ENCODE assay signal across 8 cellular contexts in the genomic region with DNA sequence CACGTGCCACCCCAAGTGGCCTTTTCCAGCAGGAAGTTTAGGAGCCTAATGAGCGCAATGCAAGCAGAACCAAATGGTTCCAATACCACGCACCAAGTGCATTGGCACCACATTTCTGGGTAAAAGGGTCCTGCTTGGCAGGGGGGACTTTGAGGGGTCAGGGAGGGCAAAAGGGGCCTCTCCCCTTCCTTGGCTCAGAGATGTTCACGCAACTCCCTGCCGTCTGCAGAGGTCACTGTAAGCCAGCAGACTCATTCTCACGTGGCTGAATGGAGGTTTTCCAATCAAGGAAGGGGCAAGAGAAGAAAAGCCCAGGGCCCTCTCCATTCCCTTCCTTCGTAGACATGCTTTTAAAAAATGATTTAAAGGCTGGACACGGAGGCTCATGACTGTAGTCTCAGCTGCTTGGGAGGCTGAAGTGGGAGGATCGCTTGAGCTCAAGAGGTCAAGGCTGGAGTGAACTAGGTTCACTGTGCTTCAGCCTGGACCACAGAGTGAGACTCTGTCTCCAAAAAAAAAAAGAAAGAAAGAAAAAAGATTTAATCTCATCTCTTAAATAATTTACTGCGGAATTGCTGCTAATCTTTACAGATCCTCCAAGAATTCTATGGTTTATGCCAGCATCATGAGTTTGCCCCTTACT.
A peak's percentile ranks its signal among the peaks of the same experiment; 100 is the strongest.
DNase-seq lines count a peak whose midpoint lies in the region; ATAC-seq and TF ChIP-seq lines count a peak whose summit lies in the region.

No MANE protein-coding gene starts in this region.

- no peak overlapping the region for H3K4me2 ChIP-seq in mammary epithelial cell (ENCODE audit: insufficient read depth, low read depth, low read length)

- peaks cover 16% of the 10 kb centered on the region for H3K4me1 Mint-ChIP-seq in CD8-positive, alpha-beta T cell (ENCODE audit: low read depth)
- H3K4me1 Mint-ChIP-seq in HFFc6 (ENCODE audit: low read depth) (peaks cover 34% of the 10 kb centered on the region), activated B cell treated with CpG ODN at 0.5 μM for 24 hours (peaks cover 18% of the 10 kb centered on the region)

- 81% methylated on average over 9 of the region's 10 CpGs for WGBS in mammary epithelial cell (ENCODE audit: low coverage, missing lambda C conversion rate)

- no peak overlapping the region for H3K9ac ChIP-seq in mammary epithelial cell (ENCODE audit: insufficient read depth, low read length)

- peak overlapping the region; percentile 45 for H3K4me3 Mint-ChIP-seq in CD8-positive, alpha-beta T cell
- no peak overlapping the region for H3K4me3 Mint-ChIP-seq in HFFc6
- peak overlapping the region; percentile 57 for H3K4me3 Mint-ChIP-seq in activated B cell treated with CpG ODN at 0.5 μM for 24 hours

- no peak overlapping the region for H2AFZ ChIP-seq in mammary epithelial cell (ENCODE audit: low read depth, low read length)

- dilution Hi-C loops in mammary epithelial cell (cut with HindIII; ENCODE audit: low sequenced_read_pairs), result no loop called here

- no peaks in the 10 kb centered on the region for H3K27me3 Mint-ChIP-seq in CD8-positive, alpha-beta T cell (ENCODE audit: low read depth)
- H3K27me3 Mint-ChIP-seq in HFFc6 (ENCODE audit: insufficient read depth) (peaks cover 24% of the 10 kb centered on the region), activated B cell treated with CpG ODN at 0.5 μM for 24 hours (no peaks in the 10 kb centered on the region)

- no peaks in the 10 kb centered on the region for H3K9me3 ChIP-seq in CD8-positive, alpha-beta T cell (ENCODE audit: low read length)
- no peaks in the 10 kb centered on the region for H3K9me3 ChIP-seq in mammary epithelial cell (replicated peaks; ENCODE audit: insufficient read depth, low read length)

- no peaks in the 10 kb centered on the region for H3K9me3 Mint-ChIP-seq in CD8-positive, alpha-beta T cell
- H3K9me3 Mint-ChIP-seq in HFFc6, result no peaks in the 10 kb centered on the region; the same call in 1 of the 2 replicates
- H3K9me3 Mint-ChIP-seq in activated B cell treated with CpG ODN at 0.5 μM for 24 hours, result no peaks in the 10 kb centered on the region

- no peak overlapping the region for H3K4me3 ChIP-seq in CD8-positive, alpha-beta T cell (ENCODE audit: low read depth, low read length)
- no peak overlapping the region for H3K4me3 ChIP-seq in mammary epithelial cell (replicated peaks in 1 of 3; ENCODE audit: insufficient read depth in 1 of 3, low read depth in 2 of 3, low read length in 3 of 3)

- no TSS peak for BruUV-seq in mammary epithelial cell (replicated peaks; lab: Mats Ljungman, UMichigan)

- ATAC-seq in CD8-positive, alpha-beta T cell, result no peak
- ATAC-seq in activated B cell treated with CpG ODN at 0.5 μM for 24 hours (ENCODE audit: low read depth), result no peak
- ATAC-seq in left colon, result peak; percentile 32
- no peak for ATAC-seq in HG02763 (IDR thresholded peaks at IDR 0.05; ENCODE audit: unreplicated experiment)

- no peaks in the 10 kb centered on the region for H3K36me3 Mint-ChIP-seq in CD8-positive, alpha-beta T cell
- H3K36me3 Mint-ChIP-seq in HFFc6 (ENCODE audit: low read depth) (peaks cover 15% of the 10 kb centered on the region), activated B cell treated with CpG ODN at 0.5 μM for 24 hours (ENCODE audit: low read depth) (peaks cover 9% of the 10 kb centered on the region)

- POLR2A ChIA-PET in CD8-positive, alpha-beta T cell (lab: Charles Lee), result interaction anchor here (0.6 to 1.5 kb wide), 4 partner anchors 61 to 79 kb away, joined by 3 to 4 read pairs (median 3); no protein-coding TSS in a partner anchor
- POLR2A ChIA-PET in activated B cell treated with CpG ODN at 0.5 μM for 24 hours (lab: Charles Lee), result interaction anchor here (0.6 to 4.2 kb wide), 6 partner anchors 74 to 359 kb away, joined by 3 to 47 read pairs (median 6); a partner anchor contains a TSS

- H3K27me3 ChIP-seq in CD8-positive, alpha-beta T cell (ENCODE audit: insufficient read depth, low read length), result no peaks in the 10 kb centered on the region
- H3K27me3 ChIP-seq in mammary epithelial cell (ENCODE audit: insufficient read depth, low read length), result no peaks in the 10 kb centered on the region

- CTCF ChIA-PET in CD8-positive, alpha-beta T cell (lab: Charles Lee), result interaction anchor here (0.6 to 5.0 kb wide), 12 partner anchors 12 to 651 kb away, joined by 3 to 48 read pairs (median 4); a partner anchor contains a TSS
- CTCF ChIA-PET in activated B cell treated with CpG ODN at 0.5 μM for 24 hours (lab: Charles Lee) (interaction anchor here (1.1 to 5.9 kb wide), 11 partner anchors 19 to 355 kb away, joined by 3 to 87 read pairs (median 5); no protein-coding TSS in a partner anchor), mammary epithelial cell (lab: Charles Lee; ENCODE audit: low non-redundant PET) (no interaction called here)

- no peaks in the 10 kb centered on the region for H3K79me2 ChIP-seq in mammary epithelial cell (ENCODE audit: insufficient read depth, low read length)

- in situ Hi-C loops in mammary epithelial cell (cut with MboI; ENCODE audit: low sequenced_read_pairs in 2 of 2), result loop anchor here in 1 of 2 donors (10.0 kb wide), 1 partner anchor 255 kb away; no protein-coding TSS in a partner anchor

- H4K20me1 ChIP-seq in mammary epithelial cell (ENCODE audit: insufficient read depth, low read length), result no peaks in the 10 kb centered on the region

- peaks cover 19% of the 10 kb centered on the region for H3K4me1 ChIP-seq in CD8-positive, alpha-beta T cell (ENCODE audit: insufficient read depth, low read length)
- peaks cover 11% of the 10 kb centered on the region for H3K4me1 ChIP-seq in mammary epithelial cell (ENCODE audit: insufficient read depth, low read length)

- peak in 3 of 7 experiments; percentile 19 to 63 (median 25) for DNase-seq in CD8-positive, alpha-beta T cell
- DNase-seq in HFFc6, result no peak
- no peak for DNase-seq in activated B cell treated with CpG ODN at 0.5 μM for 24 hours
- peak in 1 of 2 donors; percentile 47 for DNase-seq in left colon
- DNase-seq in mammary epithelial cell, result no peak
- DNase-seq in NCI-H187 (lab: John Stamatoyannopoulos, UW), result no peak
- DNase-seq in NCI-H1436 treated with DMSO at 0.1 percent for 48 hours (lab: John Stamatoyannopoulos, UW), result no peak

- intact Hi-C loops in CD8-positive, alpha-beta T cell (cut with DNase I, micrococcal nuclease), result loop anchor here (1.0 to 2.0 kb wide), 2 partner anchors 49 kb away; no protein-coding TSS in a partner anchor
- intact Hi-C loops in activated B cell treated with CpG ODN at 0.5 μM for 24 hours (cut with micrococcal nuclease), result no loop called here
- intact Hi-C loops in left colon (cut with DNase I, micrococcal nuclease), result loop anchor here (2.0 to 10.0 kb wide), 4 partner anchors 155 to 355 kb away; no protein-coding TSS in a partner anchor
- intact Hi-C loops in mammary epithelial cell (cut with micrococcal nuclease), result loop anchor here (2.0 to 5.0 kb wide), 3 partner anchors 49 to 187 kb away; no protein-coding TSS in a partner anchor

- H3K27ac Mint-ChIP-seq in CD8-positive, alpha-beta T cell, result no peak overlapping the region
- H3K27ac Mint-ChIP-seq in HFFc6 (peak overlapping the region; percentile 33; the same call in 1 of the 2 replicates), activated B cell treated with CpG ODN at 0.5 μM for 24 hours (peak overlapping the region; percentile 59)

- no peak for TF ChIP-seq CTCF in CD8-positive, alpha-beta T cell (IDR thresholded peaks at IDR 0.05)
- TF ChIP-seq CTCF in HFFc6 (IDR thresholded peaks at IDR 0.05), result peak; percentile 25; the same call in 1 of the 2 replicates
- no peak for TF ChIP-seq CTCF in activated B cell treated with CpG ODN at 0.5 μM for 24 hours (IDR thresholded peaks at IDR 0.05)
- TF ChIP-seq CTCF in mammary epithelial cell (conservative IDR thresholded peaks at IDR 0.05 in 1 of 2, IDR thresholded peaks at IDR 0.05 in 1 of 2; ENCODE audit: extremely low read depth in 1 of 2, insufficient read depth in 1 of 2, low read depth in 1 of 2, low read length in 2 of 2), result peak in 1 of 2 donors; percentile 35

- no peak overlapping the region for H3K27ac ChIP-seq in CD8-positive, alpha-beta T cell (ENCODE audit: low read depth, low read length)
- H3K27ac ChIP-seq in mammary epithelial cell (ENCODE audit: insufficient read depth, low read depth, low read length), result no peak overlapping the region

- no peaks in the 10 kb centered on the region for H3K36me3 ChIP-seq in CD8-positive, alpha-beta T cell (ENCODE audit: insufficient read depth, low read length)
- H3K36me3 ChIP-seq in mammary epithelial cell (ENCODE audit: insufficient read depth, low read length), result peaks cover 2% of the 10 kb centered on the region
